10 cellular contexts compared by ENCODE assay signal in genomic region chr10:15344876-15345285, GRCh38. TPM values are rescaled to one million over a fixed set of nuclear protein-coding genes. Genes with fewer than 3 reads are reported as not detected.
DNase-seq lines count a peak whose midpoint lies in the region; ATAC-seq, FAIRE-seq and TF ChIP-seq lines count a peak whose summit lies in the region.
"Had no signal": no experiment of that assay in that cellular context is flagged by ENCODE, and none has a peak within 500 bp of the region (broad histone marks: within the 10 kb centered on the region; RNA-seq: fewer than 3 reads in every experiment).

No MANE protein-coding gene starts in this region.

- no peak for FAIRE-seq in H54 (lab: Jason Lieb, UNC)

- no peaks in the 10 kb centered on the region for H3K9me3 ChIP-seq in colonic mucosa
- H3K9me3 ChIP-seq in mucosa of rectum (ENCODE audit: control insufficient read depth in 2 of 2, low read length in 2 of 2) = no peaks in the 10 kb centered on the region
- H3K9me3 ChIP-seq: breast epithelium had no signal

- H3K4me3 ChIP-seq in colonic mucosa (no peak overlapping the region), mucosa of rectum (ENCODE audit: low read length in 2 of 2) (no peak overlapping the region)
- H3K4me3 ChIP-seq: breast epithelium had no signal

- H3K9ac ChIP-seq in colonic mucosa (ENCODE audit: low read depth in 2 of 2, low read length in 2 of 2) (peak overlapping the region in 1 of 2 donors; percentile 43), mucosa of rectum (ENCODE audit: low read depth in 1 of 2, low read length in 2 of 2) (peak overlapping the region in 1 of 2 donors; percentile 48)

- no peak for TF ChIP-seq POLR2A in H54 (IDR thresholded peaks at IDR 0.05; ENCODE audit: low read depth, low read length)

- H3K36me3 ChIP-seq in colonic mucosa (no peaks in the 10 kb centered on the region), mucosa of rectum (ENCODE audit: control insufficient read depth in 2 of 2, insufficient read depth in 2 of 2, low read length in 2 of 2) (no peaks in the 10 kb centered on the region)
- H3K36me3 ChIP-seq: breast epithelium had no signal

- ATAC-seq in activated CD4-positive, CD25-positive, alpha-beta regulatory T cell treated with anti-CD3 and anti-CD28 coated beads, Interleukin-2, amount 50 U/mL, for 24 hours = no peak

- no peaks in the 10 kb centered on the region for H3K27me3 ChIP-seq in colonic mucosa
- H3K27me3 ChIP-seq in mucosa of rectum (ENCODE audit: control insufficient read depth in 2 of 2, insufficient read depth in 2 of 2, low read length in 2 of 2) = no peaks in the 10 kb centered on the region
- H3K27me3 ChIP-seq: breast epithelium had no signal

- TF ChIP-seq CTCF in colonic mucosa (IDR thresholded peaks at IDR 0.05) = no peak

- intact Hi-C loops in colonic mucosa (cut with DNase I) = no loop called here

- DNase-seq in H4 (ENCODE audit: low spot score) (peak; percentile 41), NCI-H526 (lab: John Stamatoyannopoulos, UW) (peak; percentile 81 to 87), colonic mucosa (no peak), NCI-H226 (no peak), H54 (ENCODE audit: insufficient read length, low spot score) (no peak), GM03348 (ENCODE audit: low spot score) (no peak)
- DNase-seq: T-helper 2 cell had no signal

- H3K27ac ChIP-seq in colonic mucosa (peak overlapping the region; percentile 41), mucosa of rectum (ENCODE audit: low read depth in 2 of 2, low read length in 2 of 2) (peak overlapping the region; percentile 53 to 70)

- H3K4me1 ChIP-seq in colonic mucosa (peaks cover 4% of the 10 kb centered on the region), mucosa of rectum (ENCODE audit: control insufficient read depth in 2 of 2, insufficient read depth in 2 of 2, low read length in 2 of 2) (peaks cover 31 to 43% of the 10 kb centered on the region in 2 donors)

RNA-seq across cellular contexts. Expression of gene FAM171A1, which starts 26.2 kb away (rescaled TPM):
- total RNA-seq in H4 (2014; rRNA removed; shearing (Covaris generic)) = 12.1 and 14.8 TPM in 2 replicates
- total RNA-seq in colonic mucosa = 10 to 100 TPM; 50.9 to 65.8 TPM

Comparison
In these comparisons a context has a peak if more than half of its experiments do, and no peak if none do; other contexts are left out.
1. DNase-seq: peak in H4 (single experiment) and NCI-H526 (2 of 2); none in colonic mucosa (single experiment), NCI-H226 (single experiment), H54 (single experiment) and GM03348 (single experiment).